ENCODE assay signal across 9 cellular contexts in genomic region chr16:27317738-27318398, GRCh38. TPM values are rescaled to one million over a fixed set of nuclear protein-coding genes. Genes with fewer than 3 reads are reported as not detected.
DNase-seq lines count a peak whose midpoint lies in the region; ATAC-seq, FAIRE-seq and TF ChIP-seq lines count a peak whose summit lies in the region.
"Had no signal": no experiment of that assay in that cellular context is flagged by ENCODE, and none has a peak within 500 bp of the region (broad histone marks: within the 10 kb centered on the region; RNA-seq: fewer than 3 reads in every experiment).

No MANE protein-coding gene starts in this region.

- no peak for FAIRE-seq in H54 (lab: Jason Lieb, UNC)

- no peaks in the 10 kb centered on the region for H3K27me3 Mint-ChIP-seq in activated T-cell treated with anti-CD3 and anti-CD28 coated beads, Interleukin-2, amount 50 U/mL, for 4 hours (ENCODE audit: low read depth)

- no peak overlapping the region for H2AFZ ChIP-seq in IMR-90 (replicated peaks; ENCODE audit: low read length, poor library complexity)

- POLR2A ChIA-PET in IMR-90 (lab: Charles Lee; ENCODE audit: unreplicated experiment) (interaction anchor here (0.5 to 0.8 kb wide), 2 partner anchors 9 to 871 kb away, joined by 3 to 4 read pairs; no protein-coding TSS in a partner anchor), A673 (lab: Charles Lee; ENCODE audit: low non-redundant PET) (interaction anchor here (0.6 kb wide), 1 partner anchor 10 kb away, joined by 5 read pairs; no protein-coding TSS in a partner anchor)

- BruUV-seq in IMR-90 (replicated peaks; lab: Mats Ljungman, UMichigan), result no TSS peak
- BruUV-seq in A673 (replicated peaks; lab: Mats Ljungman, UMichigan), result no TSS peak

- TF ChIP-seq POLR2A in IMR-90 (IDR thresholded peaks at IDR 0.05; ENCODE audit: low read depth, low read length), result no peak
- TF ChIP-seq POLR2A in H54 (IDR thresholded peaks at IDR 0.05; ENCODE audit: low read depth, low read length), result no peak

- H3K4me1 Mint-ChIP-seq in activated T-cell treated with anti-CD3 and anti-CD28 coated beads, Interleukin-2, amount 50 U/mL, for 4 hours (ENCODE audit: low read depth), result peaks cover 79% of the 10 kb centered on the region

- intact Hi-C loops in IMR-90 (cut with micrococcal nuclease) (no loop called here), A673 (cut with micrococcal nuclease; ENCODE audit: unreplicated experiment) (no loop called here)

- H3K23ac ChIP-seq in IMR-90 (ENCODE audit: low read depth, low read length), result peak overlapping the region; percentile 48; the same call in 1 of the 2 replicates

- H3K9me3 ChIP-seq in IMR-90 (ENCODE audit: control insufficient read depth, insufficient read depth, low read length) (no peaks in the 10 kb centered on the region), iPS-15b (ENCODE audit: control insufficient read depth, insufficient read depth, low read length) (no peaks in the 10 kb centered on the region), A673 (ENCODE audit: low read depth, low read length, poor library complexity, severe bottlenecking) (no peaks in the 10 kb centered on the region)

- peaks cover 7 to 79% of the 10 kb centered on the region in 2 experiments; a peak in 3 of 4 replicates for H3K79me1 ChIP-seq in IMR-90 (ENCODE audit: low read depth in 1 of 2, low read length in 2 of 2)

- TF ChIP-seq CTCF in IMR-90 (conservative IDR thresholded peaks at IDR 0.05; ENCODE audit: low read depth, low read length) (no peak), A673 (conservative IDR thresholded peaks at IDR 0.05; ENCODE audit: low read depth, low read length) (no peak)

- H4K8ac ChIP-seq in IMR-90 (ENCODE audit: low read depth in 2 of 2, low read length in 2 of 2), result peak overlapping the region; percentile 53 to 58; a peak in 3 of 4 replicates

- peak overlapping the region; percentile 92; the same call in 1 of the 2 replicates for H2AK5ac ChIP-seq in IMR-90 (ENCODE audit: low read depth, low read length)

- CTCF ChIA-PET in IMR-90 (lab: Yijun Ruan, JAX) (interaction anchor here (1.4 kb wide), 1 partner anchor 83 kb away, joined by 4 read pairs; no protein-coding TSS in a partner anchor), A673 (lab: Charles Lee) (no interaction called here)

- DNase-seq in IMR-90 (no peak), anterior cingulate cortex (lab: John Stamatoyannopoulos, UW) (no peak), H54 (ENCODE audit: insufficient read length, low spot score) (no peak), A673 (ENCODE audit: low spot score) (no peak), dermis blood vessel endothelial cell (no peak)
- peak; percentile 50 for DNase-seq in activated T-cell treated with anti-CD3 and anti-CD28 coated beads, Interleukin-2, amount 50 U/mL, for 4 hours
- DNase-seq in stimulated activated naive CD4-positive, alpha-beta T cell treated with Interleukin-2 at 50 U/mL for 16 hours (lab: John Stamatoyannopoulos, UW), result peak; percentile 45
- DNase-seq: glutamatergic neuron had no signal

- H2BK15ac ChIP-seq in IMR-90 (ENCODE audit: low read depth, low read length), result 0 out of 3 replicates have a peak overlapping the region, but pooled peaks have one; percentile 47

- H4K20me1 ChIP-seq in IMR-90 (ENCODE audit: insufficient read depth, low read length), result peaks cover 49% of the 10 kb centered on the region

- H3K9ac ChIP-seq in IMR-90 (ENCODE audit: low read depth, low read length), result peak overlapping the region; percentile 31
- H3K9ac ChIP-seq in iPS-15b (ENCODE audit: low read depth, low read length), result peak overlapping the region; percentile 37

- peak overlapping the region; percentile 80; the same call in 1 of the 2 replicates for H2BK20ac ChIP-seq in IMR-90 (ENCODE audit: low read depth, low read length)

- in situ Hi-C loops in IMR-90 (cut with MboI; ENCODE audit: low sequenced_read_pairs), result loop anchor here (5.0 kb wide), 1 partner anchor 76 kb away; no protein-coding TSS in a partner anchor

- peak overlapping the region; percentile 57 for H2BK5ac ChIP-seq in IMR-90 (ENCODE audit: low read depth, low read length, poor library complexity, severe bottlenecking)

- H3K4me3 ChIP-seq in IMR-90 (ENCODE audit: insufficient read depth, low read depth, low read length), result no peak overlapping the region
- H3K4me3 ChIP-seq in iPS-15b (ENCODE audit: low read depth, low read length), result no peak overlapping the region
- no peak overlapping the region for H3K4me3 ChIP-seq in A673 (ENCODE audit: low read depth, low read length, poor library complexity, severe bottlenecking)

- H4K91ac ChIP-seq in IMR-90 (ENCODE audit: insufficient read depth, low read depth, low read length), result peak overlapping the region; percentile 62

- 95% methylated on average over 6 of the region's 10 CpGs; no CpG with 5 or more reads in 1 of the 2 experiments for WGBS in IMR-90 (ENCODE audit: extremely low coverage in 2 of 2, insufficient read length in 1 of 2), 2 experiments

- dilution Hi-C loops in IMR-90 (cut with HindIII; ENCODE audit: low sequenced_read_pairs, unreplicated experiment), result no loop called here

- no peak overlapping the region for H3K18ac ChIP-seq in IMR-90 (ENCODE audit: low read depth, low read length)

- H3K4me2 ChIP-seq in IMR-90 (ENCODE audit: low read depth, low read length), result peak overlapping the region; percentile 31

- H3K4ac ChIP-seq in IMR-90 (ENCODE audit: low read depth, low read length), result peak overlapping the region; percentile 81

- H2BK120ac ChIP-seq in IMR-90 (ENCODE audit: low read depth, low read length), result peak overlapping the region; percentile 64; the same call in 1 of the 2 replicates

- ATAC-seq in IMR-90 (ENCODE audit: low read depth), result no peak
- peak; percentile 47 for ATAC-seq in activated T-cell treated with anti-CD3 and anti-CD28 coated beads, Interleukin-2, amount 50 U/mL, for 4 hours

- H3K36me3 Mint-ChIP-seq in activated T-cell treated with anti-CD3 and anti-CD28 coated beads, Interleukin-2, amount 50 U/mL, for 4 hours (ENCODE audit: insufficient read depth), result peaks cover 25% of the 10 kb centered on the region

- H3K4me1 ChIP-seq in IMR-90 (ENCODE audit: control insufficient read depth, insufficient read depth, low read length) (peaks cover 37% of the 10 kb centered on the region), iPS-15b (ENCODE audit: control insufficient read depth, insufficient read depth, low read length) (peaks cover 15% of the 10 kb centered on the region), A673 (ENCODE audit: insufficient read depth, low read length, poor library complexity, severe bottlenecking) (no peaks in the 10 kb centered on the region)

- H3K14ac ChIP-seq in IMR-90 (replicated peaks; ENCODE audit: low read depth, low read length), result peak overlapping the region; percentile 75

- H3K36me3 ChIP-seq in IMR-90 (ENCODE audit: control insufficient read depth, insufficient read depth, low read length) (peaks cover 27% of the 10 kb centered on the region), iPS-15b (ENCODE audit: control insufficient read depth, insufficient read depth, low read length) (no peaks in the 10 kb centered on the region), A673 (ENCODE audit: insufficient read depth, low read length, poor library complexity, severe bottlenecking) (no peaks in the 10 kb centered on the region)

- no peak overlapping the region; the same call in 1 of the 2 replicates for H3K56ac ChIP-seq in IMR-90 (ENCODE audit: extremely low read depth, insufficient read depth, low read length)

- H3K27me3 ChIP-seq in IMR-90 (ENCODE audit: control insufficient read depth, insufficient read depth, low read length) (no peaks in the 10 kb centered on the region), iPS-15b (ENCODE audit: control insufficient read depth, insufficient read depth, low read length) (no peaks in the 10 kb centered on the region), A673 (replicated peaks; ENCODE audit: insufficient read depth, low read depth, low read length, poor library complexity) (no peaks in the 10 kb centered on the region)

- TF ChIP-seq RAD21 in IMR-90 (IDR thresholded peaks at IDR 0.05; ENCODE audit: low read length), result no peak

- peak overlapping the region; percentile 4; the same call in 1 of the 2 replicates for H4K5ac ChIP-seq in IMR-90 (ENCODE audit: low read depth, low read length)

- no peaks in the 10 kb centered on the region for H3K9me3 Mint-ChIP-seq in activated T-cell treated with anti-CD3 and anti-CD28 coated beads, Interleukin-2, amount 50 U/mL, for 4 hours

- no peak overlapping the region for H2AK9ac ChIP-seq in IMR-90 (replicated peaks; ENCODE audit: low read depth, low read length, poor library complexity)

- H3K27ac ChIP-seq in IMR-90 (ENCODE audit: insufficient read depth, low read length), result peak overlapping the region; percentile 71
- no peak overlapping the region for H3K27ac ChIP-seq in A673 (ENCODE audit: low read depth, low read length, poor library complexity, severe bottlenecking)

- peak overlapping the region; percentile 90 for H3K4me3 Mint-ChIP-seq in activated T-cell treated with anti-CD3 and anti-CD28 coated beads, Interleukin-2, amount 50 U/mL, for 4 hours

- H3K9me1 ChIP-seq in IMR-90 (ENCODE audit: insufficient read depth, low read length), result peaks cover 19% of the 10 kb centered on the region

TF ChIP-seq in IMR-90, 13 proteins besides CTCF, POLR2A, EP300 and RAD21 (continues in another document):
- TF ChIP-seq ELK1 (IDR thresholded peaks at IDR 0.05; ENCODE audit: borderline replicate concordance, low read depth, low read length) (no peak), BHLHE40 (IDR thresholded peaks at IDR 0.05; ENCODE audit: low read depth, low read length) (no peak)

RNA-seq across cellular contexts. Expression of gene IL4R, which starts 4.1 kb away (rescaled TPM):
- 6.3 and 8.3 TPM in 2 replicates for total RNA-seq in IMR-90 (2012; rRNA removed)
- polyA plus RNA-seq in IMR-90 (2012; rRNA removed), result 18.7 and 21.5 TPM in 2 replicates
- 10.3 and 18.0 TPM in 2 replicates for polyA plus RNA-seq in IMR-90 (2012; cell fraction: cytosol; rRNA removed)
- polyA plus RNA-seq in IMR-90 (2012; cell fraction: nucleus; rRNA removed; ENCODE audit: low replicate concordance), result 32.7 and 42.5 TPM in 2 replicates
- 100 to 1,000 TPM; 110 to 143 (median 140) TPM for total RNA-seq in activated T-cell treated with anti-CD3 and anti-CD28 coated beads, Interleukin-2, amount 50 U/mL, for 4 hours
- 22.9 and 27.4 TPM in 2 replicates for total RNA-seq in A673 (2021)
- 23.9 and 42.9 TPM in 2 replicates for total RNA-seq in dermis blood vessel endothelial cell

RNA-seq across cellular contexts. Expression of gene NSMCE1, which starts 49.3 kb away (rescaled TPM):
- total RNA-seq in IMR-90 (2012; rRNA removed), result 120 and 130 TPM in 2 replicates
- 47.5 and 48.0 TPM in 2 replicates for polyA plus RNA-seq in IMR-90 (2012; rRNA removed)
- polyA plus RNA-seq in IMR-90 (2012; cell fraction: cytosol; rRNA removed), result 36.6 and 48.8 TPM in 2 replicates
- 13.4 and 21.5 TPM in 2 replicates for polyA plus RNA-seq in IMR-90 (2012; cell fraction: nucleus; rRNA removed; ENCODE audit: low replicate concordance)
- 100 to 1,000 TPM; 109 to 111 (median 111) TPM for total RNA-seq in activated T-cell treated with anti-CD3 and anti-CD28 coated beads, Interleukin-2, amount 50 U/mL, for 4 hours
- total RNA-seq in A673 (2021), result 45.7 and 53.0 TPM in 2 replicates
- 43.0 and 77.3 TPM in 2 replicates for total RNA-seq in dermis blood vessel endothelial cell

Comparison
In these comparisons a context has a peak if more than half of its experiments do, and no peak if none do; other contexts are left out.
1. DNase-seq: peak in activated T-cell treated with anti-CD3 and anti-CD28 coated beads, Interleukin-2, amount 50 U/mL, for 4 hours (single experiment) and stimulated activated naive CD4-positive, alpha-beta T cell treated with Interleukin-2 at 50 U/mL for 16 hours (single experiment); none in IMR-90 (single experiment), anterior cingulate cortex (0 of 58), H54 (single experiment), A673 (single experiment) and dermis blood vessel endothelial cell (single experiment).